Comparison of ENCODE assay signal across 1 cellular context in the genomic region with DNA sequence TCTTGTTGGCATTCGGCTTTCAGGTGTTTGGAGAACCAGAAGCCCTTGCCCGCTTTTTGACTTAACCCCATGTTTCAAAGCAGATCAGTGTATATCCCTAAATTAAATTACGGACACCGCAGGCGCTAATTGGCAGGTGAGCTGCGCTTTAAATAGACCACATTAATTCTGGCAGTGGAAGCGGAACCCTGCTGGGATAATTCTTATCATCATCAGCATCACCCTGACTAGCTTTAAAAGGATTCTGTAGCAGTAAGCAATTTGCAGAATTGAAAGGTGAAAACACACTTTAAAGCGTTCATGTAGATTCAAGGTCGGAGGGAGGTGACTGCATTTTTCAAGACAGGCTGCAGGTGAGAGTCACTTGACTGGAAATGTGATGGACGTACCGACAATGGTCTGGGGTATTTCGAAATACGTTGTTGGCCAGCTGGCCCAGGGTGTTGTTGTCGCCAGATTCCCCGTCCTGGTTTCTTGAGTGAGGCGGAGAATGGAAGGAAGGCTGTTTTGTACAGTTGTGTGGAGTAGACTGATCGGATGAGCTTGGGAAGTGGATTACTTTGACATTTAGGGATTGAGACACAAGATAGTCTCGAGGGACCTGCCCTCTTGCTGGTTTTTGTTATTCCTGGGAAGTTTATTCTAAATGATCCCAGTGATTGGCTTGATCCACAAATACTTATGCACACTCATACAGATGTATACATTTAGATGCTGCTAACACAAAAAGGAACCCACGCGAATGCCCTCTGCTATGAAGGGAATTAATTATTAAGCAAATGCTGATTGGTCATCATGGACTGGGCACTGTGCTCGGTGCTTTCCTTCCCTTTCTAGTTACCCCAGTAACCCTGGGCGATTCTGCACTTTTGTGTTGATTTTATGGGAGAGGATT.
A peak's percentile ranks its signal among the peaks of the same experiment; 100 is the strongest.
TF ChIP-seq lines count a peak whose summit lies in the region.
"Not testable (repeated sequence)": the region's sequence is repeated elsewhere in the genome, so short reads cannot be mapped to it uniquely, and the experiment has no call there.

No MANE protein-coding gene starts in this region.

TF ChIP-seq in HepG2, 621 proteins besides CTCF, POLR2A, EP300 and RAD21 (continued from another document and continues in another):
- TF ChIP-seq IRF2 (CRISPR knock-in tag; IDR thresholded peaks at IDR 0.05) = peak; percentile 12; the same call in 1 of the 2 replicates
- peak; percentile 26; the same call in 1 of the 2 replicates for TF ChIP-seq HOXA3 (CRISPR knock-in tag; IDR thresholded peaks at IDR 0.05)
- TF ChIP-seq, protein P1, sequence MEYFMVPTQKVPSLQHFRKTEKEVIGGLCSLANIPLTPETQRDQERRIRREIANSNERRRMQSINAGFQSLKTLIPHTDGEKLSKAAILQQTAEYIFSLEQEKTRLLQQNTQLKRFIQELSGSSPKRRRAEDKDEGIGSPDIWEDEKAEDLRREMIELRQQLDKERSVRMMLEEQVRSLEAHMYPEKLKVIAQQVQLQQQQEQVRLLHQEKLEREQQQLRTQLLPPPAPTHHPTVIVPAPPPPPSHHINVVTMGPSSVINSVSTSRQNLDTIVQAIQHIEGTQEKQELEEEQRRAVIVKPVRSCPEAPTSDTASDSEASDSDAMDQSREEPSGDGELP (IDR thresholded peaks at IDR 0.05; ENCODE audit: borderline replicate concordance, low read depth) = peak; percentile 91; the same call in 1 of the 2 replicates
- 0 out of 2 replicates have a peak, but pooled peaks have one; percentile 15 for TF ChIP-seq RCOR2 (CRISPR knock-in tag; IDR thresholded peaks at IDR 0.05)
- TF ChIP-seq SOX5 (CRISPR knock-in tag; IDR thresholded peaks at IDR 0.05; ENCODE audit: borderline replicate concordance) = peak; percentile 70
- not testable (repeated sequence) for TF ChIP-seq SOX6 (IDR thresholded peaks at IDR 0.05)
- peak; percentile 47 for TF ChIP-seq SOX6 (CRISPR knock-in tag; IDR thresholded peaks at IDR 0.05)
- TF ChIP-seq FOXO1 (CRISPR knock-in tag; IDR thresholded peaks at IDR 0.05) = peak; percentile 61
- 0 out of 2 replicates have a peak, but pooled peaks have one; percentile 15 for TF ChIP-seq DMAP1 (CRISPR knock-in tag; IDR thresholded peaks at IDR 0.05)
- TF ChIP-seq FOSL2 (CRISPR knock-in tag; IDR thresholded peaks at IDR 0.05) = 0 out of 2 replicates have a peak, but pooled peaks have one; percentile 23
- TF ChIP-seq, protein P2, sequence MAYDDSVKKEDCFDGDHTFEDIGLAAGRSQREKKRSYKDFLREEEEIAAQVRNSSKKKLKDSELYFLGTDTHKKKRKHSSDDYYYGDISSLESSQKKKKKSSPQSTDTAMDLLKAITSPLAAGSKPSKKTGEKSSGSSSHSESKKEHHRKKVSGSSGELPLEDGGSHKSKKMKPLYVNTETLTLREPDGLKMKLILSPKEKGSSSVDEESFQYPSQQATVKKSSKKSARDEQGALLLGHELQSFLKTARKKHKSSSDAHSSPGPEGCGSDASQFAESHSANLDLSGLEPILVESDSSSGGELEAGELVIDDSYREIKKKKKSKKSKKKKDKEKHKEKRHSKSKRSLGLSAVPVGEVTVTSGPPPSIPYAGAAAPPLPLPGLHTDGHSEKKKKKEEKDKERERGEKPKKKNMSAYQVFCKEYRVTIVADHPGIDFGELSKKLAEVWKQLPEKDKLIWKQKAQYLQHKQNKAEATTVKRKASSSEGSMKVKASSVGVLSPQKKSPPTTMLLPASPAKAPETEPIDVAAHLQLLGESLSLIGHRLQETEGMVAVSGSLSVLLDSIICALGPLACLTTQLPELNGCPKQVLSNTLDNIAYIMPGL (CRISPR knock-in tag; IDR thresholded peaks at IDR 0.05; ENCODE audit: borderline replicate concordance in 1 of 2, low read depth in 1 of 2) = 0 out of 4 replicates have a peak, but pooled peaks of 1 of the 2 experiments have one; percentile 24
- peak in 1 of 2 experiments; percentile 18; a peak in 1 of 4 replicates for TF ChIP-seq MAFK (conservative IDR thresholded peaks at IDR 0.05 in 1 of 2, IDR thresholded peaks at IDR 0.05 in 1 of 2; ENCODE audit: low read length in 2 of 2)
- TF ChIP-seq, protein P3, sequence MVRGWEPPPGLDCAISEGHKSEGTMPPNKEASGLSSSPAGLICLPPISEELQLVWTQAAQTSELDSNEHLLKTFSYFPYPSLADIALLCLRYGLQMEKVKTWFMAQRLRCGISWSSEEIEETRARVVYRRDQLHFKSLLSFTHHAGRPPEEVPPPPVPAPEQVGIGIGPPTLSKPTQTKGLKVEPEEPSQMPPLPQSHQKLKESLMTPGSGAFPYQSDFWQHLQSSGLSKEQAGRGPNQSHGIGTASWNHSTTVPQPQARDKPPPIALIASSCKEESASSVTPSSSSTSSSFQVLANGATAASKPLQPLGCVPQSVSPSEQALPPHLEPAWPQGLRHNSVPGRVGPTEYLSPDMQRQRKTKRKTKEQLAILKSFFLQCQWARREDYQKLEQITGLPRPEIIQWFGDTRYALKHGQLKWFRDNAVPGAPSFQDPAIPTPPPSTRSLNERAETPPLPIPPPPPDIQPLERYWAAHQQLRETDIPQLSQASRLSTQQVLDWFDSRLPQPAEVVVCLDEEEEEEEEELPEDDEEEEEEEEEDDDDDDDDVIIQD (CRISPR knock-in tag; IDR thresholded peaks at IDR 0.05; ENCODE audit: low read depth) = peak; percentile 25; the same call in 1 of the 2 replicates
- TF ChIP-seq, protein P4, sequence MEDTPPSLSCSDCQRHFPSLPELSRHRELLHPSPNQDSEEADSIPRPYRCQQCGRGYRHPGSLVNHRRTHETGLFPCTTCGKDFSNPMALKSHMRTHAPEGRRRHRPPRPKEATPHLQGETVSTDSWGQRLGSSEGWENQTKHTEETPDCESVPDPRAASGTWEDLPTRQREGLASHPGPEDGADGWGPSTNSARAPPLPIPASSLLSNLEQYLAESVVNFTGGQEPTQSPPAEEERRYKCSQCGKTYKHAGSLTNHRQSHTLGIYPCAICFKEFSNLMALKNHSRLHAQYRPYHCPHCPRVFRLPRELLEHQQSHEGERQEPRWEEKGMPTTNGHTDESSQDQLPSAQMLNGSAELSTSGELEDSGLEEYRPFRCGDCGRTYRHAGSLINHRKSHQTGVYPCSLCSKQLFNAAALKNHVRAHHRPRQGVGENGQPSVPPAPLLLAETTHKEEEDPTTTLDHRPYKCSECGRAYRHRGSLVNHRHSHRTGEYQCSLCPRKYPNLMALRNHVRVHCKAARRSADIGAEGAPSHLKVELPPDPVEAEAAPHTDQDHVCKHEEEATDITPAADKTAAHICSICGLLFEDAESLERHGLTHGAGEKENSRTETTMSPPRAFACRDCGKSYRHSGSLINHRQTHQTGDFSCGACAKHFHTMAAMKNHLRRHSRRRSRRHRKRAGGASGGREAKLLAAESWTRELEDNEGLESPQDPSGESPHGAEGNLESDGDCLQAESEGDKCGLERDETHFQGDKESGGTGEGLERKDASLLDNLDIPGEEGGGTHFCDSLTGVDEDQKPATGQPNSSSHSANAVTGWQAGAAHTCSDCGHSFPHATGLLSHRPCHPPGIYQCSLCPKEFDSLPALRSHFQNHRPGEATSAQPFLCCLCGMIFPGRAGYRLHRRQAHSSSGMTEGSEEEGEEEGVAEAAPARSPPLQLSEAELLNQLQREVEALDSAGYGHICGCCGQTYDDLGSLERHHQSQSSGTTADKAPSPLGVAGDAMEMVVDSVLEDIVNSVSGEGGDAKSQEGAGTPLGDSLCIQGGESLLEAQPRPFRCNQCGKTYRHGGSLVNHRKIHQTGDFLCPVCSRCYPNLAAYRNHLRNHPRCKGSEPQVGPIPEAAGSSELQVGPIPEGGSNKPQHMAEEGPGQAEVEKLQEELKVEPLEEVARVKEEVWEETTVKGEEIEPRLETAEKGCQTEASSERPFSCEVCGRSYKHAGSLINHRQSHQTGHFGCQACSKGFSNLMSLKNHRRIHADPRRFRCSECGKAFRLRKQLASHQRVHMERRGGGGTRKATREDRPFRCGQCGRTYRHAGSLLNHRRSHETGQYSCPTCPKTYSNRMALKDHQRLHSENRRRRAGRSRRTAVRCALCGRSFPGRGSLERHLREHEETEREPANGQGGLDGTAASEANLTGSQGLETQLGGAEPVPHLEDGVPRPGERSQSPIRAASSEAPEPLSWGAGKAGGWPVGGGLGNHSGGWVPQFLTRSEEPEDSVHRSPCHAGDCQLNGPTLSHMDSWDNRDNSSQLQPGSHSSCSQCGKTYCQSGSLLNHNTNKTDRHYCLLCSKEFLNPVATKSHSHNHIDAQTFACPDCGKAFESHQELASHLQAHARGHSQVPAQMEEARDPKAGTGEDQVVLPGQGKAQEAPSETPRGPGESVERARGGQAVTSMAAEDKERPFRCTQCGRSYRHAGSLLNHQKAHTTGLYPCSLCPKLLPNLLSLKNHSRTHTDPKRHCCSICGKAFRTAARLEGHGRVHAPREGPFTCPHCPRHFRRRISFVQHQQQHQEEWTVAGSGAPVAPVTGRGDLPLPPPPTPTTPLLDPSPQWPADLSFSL (CRISPR knock-in tag; IDR thresholded peaks at IDR 0.05) = 0 out of 2 replicates have a peak, but pooled peaks have one; percentile 15
- TF ChIP-seq ASH2L (IDR thresholded peaks at IDR 0.05; ENCODE audit: insufficient read length, low read depth, low read length) = peak; percentile 25
- TF ChIP-seq ZFP90 (CRISPR knock-in tag; IDR thresholded peaks at IDR 0.05; ENCODE audit: borderline replicate concordance) = 0 out of 2 replicates have a peak, but pooled peaks have one; percentile 33
- peak; percentile 42; the same call in 1 of the 2 replicates for TF ChIP-seq KMT2A (CRISPR knock-in tag; IDR thresholded peaks at IDR 0.05)
- TF ChIP-seq TEAD3 (CRISPR knock-in tag; optimal IDR thresholded peaks at IDR 0.05; ENCODE audit: borderline replicate concordance) = peak; percentile 31
- TF ChIP-seq SALL1 (CRISPR knock-in tag; IDR thresholded peaks at IDR 0.05) = peak; percentile 26; the same call in 1 of the 2 replicates
- TF ChIP-seq SP5 (CRISPR knock-in tag; IDR thresholded peaks at IDR 0.05; ENCODE audit: borderline replicate concordance, low read depth) = peak; percentile 34; the same call in 1 of the 2 replicates
- TF ChIP-seq, protein P5, sequence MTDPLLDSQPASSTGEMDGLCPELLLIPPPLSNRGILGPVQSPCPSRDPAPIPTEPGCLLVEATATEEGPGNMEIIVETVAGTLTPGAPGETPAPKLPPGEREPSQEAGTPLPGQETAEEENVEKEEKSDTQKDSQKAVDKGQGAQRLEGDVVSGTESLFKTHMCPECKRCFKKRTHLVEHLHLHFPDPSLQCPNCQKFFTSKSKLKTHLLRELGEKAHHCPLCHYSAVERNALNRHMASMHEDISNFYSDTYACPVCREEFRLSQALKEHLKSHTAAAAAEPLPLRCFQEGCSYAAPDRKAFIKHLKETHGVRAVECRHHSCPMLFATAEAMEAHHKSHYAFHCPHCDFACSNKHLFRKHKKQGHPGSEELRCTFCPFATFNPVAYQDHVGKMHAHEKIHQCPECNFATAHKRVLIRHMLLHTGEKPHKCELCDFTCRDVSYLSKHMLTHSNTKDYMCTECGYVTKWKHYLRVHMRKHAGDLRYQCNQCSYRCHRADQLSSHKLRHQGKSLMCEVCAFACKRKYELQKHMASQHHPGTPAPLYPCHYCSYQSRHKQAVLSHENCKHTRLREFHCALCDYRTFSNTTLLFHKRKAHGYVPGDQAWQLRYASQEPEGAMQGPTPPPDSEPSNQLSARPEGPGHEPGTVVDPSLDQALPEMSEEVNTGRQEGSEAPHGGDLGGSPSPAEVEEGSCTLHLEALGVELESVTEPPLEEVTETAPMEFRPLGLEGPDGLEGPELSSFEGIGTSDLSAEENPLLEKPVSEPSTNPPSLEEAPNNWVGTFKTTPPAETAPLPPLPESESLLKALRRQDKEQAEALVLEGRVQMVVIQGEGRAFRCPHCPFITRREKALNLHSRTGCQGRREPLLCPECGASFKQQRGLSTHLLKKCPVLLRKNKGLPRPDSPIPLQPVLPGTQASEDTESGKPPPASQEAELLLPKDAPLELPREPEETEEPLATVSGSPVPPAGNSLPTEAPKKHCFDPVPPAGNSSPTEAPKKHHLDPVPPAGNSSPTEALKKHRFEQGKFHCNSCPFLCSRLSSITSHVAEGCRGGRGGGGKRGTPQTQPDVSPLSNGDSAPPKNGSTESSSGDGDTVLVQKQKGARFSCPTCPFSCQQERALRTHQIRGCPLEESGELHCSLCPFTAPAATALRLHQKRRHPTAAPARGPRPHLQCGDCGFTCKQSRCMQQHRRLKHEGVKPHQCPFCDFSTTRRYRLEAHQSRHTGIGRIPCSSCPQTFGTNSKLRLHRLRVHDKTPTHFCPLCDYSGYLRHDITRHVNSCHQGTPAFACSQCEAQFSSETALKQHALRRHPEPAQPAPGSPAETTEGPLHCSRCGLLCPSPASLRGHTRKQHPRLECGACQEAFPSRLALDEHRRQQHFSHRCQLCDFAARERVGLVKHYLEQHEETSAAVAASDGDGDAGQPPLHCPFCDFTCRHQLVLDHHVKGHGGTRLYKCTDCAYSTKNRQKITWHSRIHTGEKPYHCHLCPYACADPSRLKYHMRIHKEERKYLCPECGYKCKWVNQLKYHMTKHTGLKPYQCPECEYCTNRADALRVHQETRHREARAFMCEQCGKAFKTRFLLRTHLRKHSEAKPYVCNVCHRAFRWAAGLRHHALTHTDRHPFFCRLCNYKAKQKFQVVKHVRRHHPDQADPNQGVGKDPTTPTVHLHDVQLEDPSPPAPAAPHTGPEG (CRISPR knock-in tag; IDR thresholded peaks at IDR 0.05) = 0 out of 2 replicates have a peak, but pooled peaks have one; percentile 9
- TF ChIP-seq, protein P6, sequence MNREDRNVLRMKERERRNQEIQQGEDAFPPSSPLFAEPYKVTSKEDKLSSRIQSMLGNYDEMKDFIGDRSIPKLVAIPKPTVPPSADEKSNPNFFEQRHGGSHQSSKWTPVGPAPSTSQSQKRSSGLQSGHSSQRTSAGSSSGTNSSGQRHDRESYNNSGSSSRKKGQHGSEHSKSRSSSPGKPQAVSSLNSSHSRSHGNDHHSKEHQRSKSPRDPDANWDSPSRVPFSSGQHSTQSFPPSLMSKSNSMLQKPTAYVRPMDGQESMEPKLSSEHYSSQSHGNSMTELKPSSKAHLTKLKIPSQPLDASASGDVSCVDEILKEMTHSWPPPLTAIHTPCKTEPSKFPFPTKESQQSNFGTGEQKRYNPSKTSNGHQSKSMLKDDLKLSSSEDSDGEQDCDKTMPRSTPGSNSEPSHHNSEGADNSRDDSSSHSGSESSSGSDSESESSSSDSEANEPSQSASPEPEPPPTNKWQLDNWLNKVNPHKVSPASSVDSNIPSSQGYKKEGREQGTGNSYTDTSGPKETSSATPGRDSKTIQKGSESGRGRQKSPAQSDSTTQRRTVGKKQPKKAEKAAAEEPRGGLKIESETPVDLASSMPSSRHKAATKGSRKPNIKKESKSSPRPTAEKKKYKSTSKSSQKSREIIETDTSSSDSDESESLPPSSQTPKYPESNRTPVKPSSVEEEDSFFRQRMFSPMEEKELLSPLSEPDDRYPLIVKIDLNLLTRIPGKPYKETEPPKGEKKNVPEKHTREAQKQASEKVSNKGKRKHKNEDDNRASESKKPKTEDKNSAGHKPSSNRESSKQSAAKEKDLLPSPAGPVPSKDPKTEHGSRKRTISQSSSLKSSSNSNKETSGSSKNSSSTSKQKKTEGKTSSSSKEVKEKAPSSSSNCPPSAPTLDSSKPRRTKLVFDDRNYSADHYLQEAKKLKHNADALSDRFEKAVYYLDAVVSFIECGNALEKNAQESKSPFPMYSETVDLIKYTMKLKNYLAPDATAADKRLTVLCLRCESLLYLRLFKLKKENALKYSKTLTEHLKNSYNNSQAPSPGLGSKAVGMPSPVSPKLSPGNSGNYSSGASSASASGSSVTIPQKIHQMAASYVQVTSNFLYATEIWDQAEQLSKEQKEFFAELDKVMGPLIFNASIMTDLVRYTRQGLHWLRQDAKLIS (CRISPR knock-in tag; IDR thresholded peaks at IDR 0.05) = 0 out of 2 replicates have a peak, but pooled peaks have one; percentile 28
- TF ChIP-seq KDM6A (CRISPR knock-in tag; IDR thresholded peaks at IDR 0.05; ENCODE audit: low read depth) = peak; percentile 2; the same call in 1 of the 2 replicates
- TF ChIP-seq ZNF331 (CRISPR knock-in tag; IDR thresholded peaks at IDR 0.05) = peak; percentile 38
- TF ChIP-seq ZNF644 (CRISPR knock-in tag; IDR thresholded peaks at IDR 0.05; ENCODE audit: low read depth) = 0 out of 2 replicates have a peak, but pooled peaks have one; percentile 17
